Comparison of ENCODE assay signal across 9 cellular contexts in the genomic region with DNA sequence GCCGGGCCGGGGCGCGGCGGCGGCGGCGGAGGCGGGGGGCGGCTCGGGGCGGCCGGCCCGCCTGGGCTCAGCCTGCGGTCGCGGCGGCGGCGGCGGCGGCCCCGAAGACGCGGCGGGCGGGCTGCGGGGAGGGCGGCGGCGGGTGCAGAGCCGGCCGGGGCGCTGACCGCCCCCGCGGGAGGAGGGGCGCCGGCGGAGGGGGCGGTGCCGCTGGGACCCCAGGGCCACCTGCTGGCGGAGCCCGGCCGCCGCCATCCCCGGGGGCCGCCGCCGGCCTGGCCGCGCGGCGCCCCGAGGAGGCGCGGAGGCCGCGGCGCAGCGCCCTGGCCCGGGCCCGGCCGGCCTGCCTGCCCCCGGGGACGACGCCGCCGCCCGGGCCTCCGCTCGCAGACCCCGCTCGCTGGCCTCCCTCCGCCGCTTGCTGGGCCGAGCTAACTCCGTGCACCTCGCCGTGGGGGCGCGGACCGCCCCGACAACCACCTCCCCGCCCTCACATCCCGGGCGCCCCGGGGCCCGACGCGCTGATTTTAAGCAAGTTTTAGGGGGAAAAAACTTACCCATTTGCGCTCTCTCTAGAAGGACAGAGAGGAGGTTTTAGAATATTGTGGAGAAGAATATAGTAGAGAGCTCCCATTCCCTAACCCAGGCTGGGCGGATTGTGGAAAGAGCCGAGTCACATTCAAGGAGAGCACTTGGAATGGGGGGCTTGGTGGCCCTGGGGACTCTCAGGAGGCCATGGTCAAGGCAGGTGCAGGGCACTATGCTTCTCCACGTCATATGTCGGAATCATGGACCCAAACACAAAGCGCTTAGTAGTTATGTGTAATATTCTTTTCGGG. TPM values are rescaled to one million over a fixed set of nuclear protein-coding genes. Genes with fewer than 3 reads are reported as not detected.
DNase-seq lines count a peak whose midpoint lies in the region; ATAC-seq, FAIRE-seq and TF ChIP-seq lines count a peak whose summit lies in the region.
"Had no signal": no experiment of that assay in that cellular context is flagged by ENCODE, and none has a peak within 500 bp of the region (broad histone marks: within the 10 kb centered on the region; RNA-seq: fewer than 3 reads in every experiment).

A gene with protein sequence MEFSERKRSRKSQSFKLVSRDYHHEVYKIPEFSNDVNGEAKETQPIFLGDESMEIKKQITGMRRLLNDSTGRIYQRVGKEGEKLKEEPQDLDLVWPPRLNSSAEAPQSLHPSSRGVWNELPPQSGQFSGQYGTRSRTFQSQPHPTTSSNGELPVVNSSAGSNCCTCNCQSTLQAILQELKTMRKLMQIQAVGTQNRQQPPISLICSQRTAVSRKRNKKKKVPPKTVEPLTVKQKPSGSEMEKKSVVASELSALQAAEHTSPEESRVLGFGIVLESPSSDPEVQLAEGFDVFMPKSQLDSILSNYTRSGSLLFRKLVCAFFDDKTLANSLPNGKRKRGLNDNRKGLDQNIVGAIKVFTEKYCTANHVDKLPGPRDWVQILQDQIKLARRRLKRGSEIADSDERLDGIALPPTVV (minus strand): TSS at position 140 of the 839 bp plus-strand sequence. CDS start 481 bp downstream, outside the sequence.

- no peaks in the 10 kb centered on the region for H3K36me3 Mint-ChIP-seq in nephron progenitor cell (ENCODE audit: low read depth)

- no peak within 1 kb of the TSS for H3K27ac Mint-ChIP-seq in nephron progenitor cell

- peaks cover 26% of the 10 kb centered on the region for H3K4me1 Mint-ChIP-seq in nephron progenitor cell

- H3K27me3 Mint-ChIP-seq in nephron progenitor cell (ENCODE audit: low read depth, poor library complexity), result peaks cover 59% of the 10 kb centered on the region

- H3K36me3 ChIP-seq in ACC112 (ENCODE audit: insufficient read depth, low read length), result no peaks in the 10 kb centered on the region

- H3K4me3 ChIP-seq in ACC112 (ENCODE audit: low read depth, low read length), result peak within 1 kb of the TSS; percentile 79
- H3K4me3 ChIP-seq in WI38 (ENCODE audit: low read depth, low read length), result peak within 1 kb of the TSS; percentile 67
- H3K4me3 ChIP-seq in foreskin fibroblast (ENCODE audit: low read depth in 1 of 2, low read length in 2 of 2), result peak within 1 kb of the TSS; percentile 48 to 58

- H3K4me3 Mint-ChIP-seq in nephron progenitor cell, result peak within 1 kb of the TSS; percentile 85

- no peak for TF ChIP-seq POLR2A in GM12892 (IDR thresholded peaks at IDR 0.05; ENCODE audit: low read depth, low read length)

- H2AFZ ChIP-seq in ACC112 (ENCODE audit: low read length, unreplicated experiment), result peak within 1 kb of the TSS; percentile 94

- H3K79me2 ChIP-seq in ACC112 (ENCODE audit: control insufficient read depth, insufficient read depth, low read length, unreplicated experiment), result no peaks in the 10 kb centered on the region

- no peak for FAIRE-seq in GM12892 (lab: Jason Lieb, UNC)
- FAIRE-seq: islet of Langerhans had no signal

- no peak for TF ChIP-seq CTCF in WI38 (IDR thresholded peaks at IDR 0.05; ENCODE audit: low read depth, low read length)
- TF ChIP-seq CTCF in foreskin fibroblast (IDR thresholded peaks at IDR 0.05; ENCODE audit: low read depth, low read length), result no peak
- no peak for TF ChIP-seq CTCF in nephron progenitor cell (IDR thresholded peaks at IDR 0.05)

- H3K27me3 ChIP-seq in ACC112 (ENCODE audit: insufficient read depth, low read length), result peaks cover 6% of the 10 kb centered on the region

- ATAC-seq in HG02678 (IDR thresholded peaks at IDR 0.05; ENCODE audit: unreplicated experiment) (no peak), HG02884 (IDR thresholded peaks at IDR 0.05; ENCODE audit: unreplicated experiment) (no peak)

- H3K4me1 ChIP-seq in ACC112 (ENCODE audit: control insufficient read depth, insufficient read depth, low read length, unreplicated experiment), result peaks cover 13% of the 10 kb centered on the region

- H3K27ac ChIP-seq in ACC112 (ENCODE audit: low read depth, low read length), result no peak within 1 kb of the TSS

- peak; percentile 46 for DNase-seq in GM12892 (ENCODE audit: insufficient read length)
- DNase-seq in foreskin fibroblast, result peak; percentile 11 to 53
- DNase-seq in nephron progenitor cell, result peak; percentile 77
- DNase-seq in activated CD4-positive, alpha-beta T cell treated with anti-CD3 and anti-CD28 coated beads, Interleukin-2, amount 50 U/mL, for 1 hour, result no peak

- no peaks in the 10 kb centered on the region for H3K9me3 Mint-ChIP-seq in nephron progenitor cell

RNA-seq across cellular contexts. Expression of the gene that starts here (rescaled TPM):
- polyA plus RNA-seq in GM12892 (2012; ENCODE audit: missing spikeins), result 0.98 TPM
